Comparison of ENCODE assay signal across 30 cellular contexts in the genomic region with DNA sequence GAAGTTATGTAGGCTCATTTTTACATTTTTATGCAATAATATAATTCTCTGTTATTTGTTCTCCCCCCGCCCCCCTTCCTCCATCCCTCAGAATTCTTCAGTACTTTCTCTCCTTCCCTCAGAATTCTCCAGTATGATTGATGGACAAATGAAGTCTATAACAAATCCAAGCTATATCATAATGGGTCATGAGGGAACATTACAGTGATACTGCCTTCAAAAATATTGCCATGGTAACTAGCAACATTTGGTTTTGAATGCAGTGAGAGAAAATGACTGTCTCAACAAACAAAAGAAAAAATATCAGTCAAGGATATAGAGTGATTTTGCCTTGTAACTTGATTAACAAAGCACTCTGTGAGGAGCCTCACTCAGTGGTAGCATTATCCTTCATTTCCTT.
"Had no signal": no experiment of that assay in that cellular context is flagged by ENCODE, and none has a peak within 500 bp of the region (broad histone marks: within the 10 kb centered on the region; RNA-seq: fewer than 3 reads in every experiment).

No MANE protein-coding gene starts in this region.

- H3K4me3 Mint-ChIP-seq: activated CD4-positive, alpha-beta memory T cell treated with anti-CD3 and anti-CD28 coated beads, Interleukin-2, amount 10 ng/mL, durations not matched to agents 7 days and 5 days; activated CD4-positive, alpha-beta T cell treated with anti-CD3 and anti-CD28 coated beads for 36 hours; activated CD4-positive, alpha-beta T cell treated with anti-CD3 and anti-CD28 coated beads, Interleukin-2, amount 10 ng/mL, durations not matched to agents 24 days and 14 days; activated naive CD4-positive, alpha-beta T cell treated with anti-CD3 and anti-CD28 coated beads for 36 hours; activated naive CD4-positive, alpha-beta T cell treated with anti-CD3 and anti-CD28 coated beads, Interleukin-2, amount 50 U/mL, for 24 hours; activated naive CD8-positive, alpha-beta T cell treated with anti-CD3 and anti-CD28 coated beads for 36 hours; activated naive CD8-positive, alpha-beta T cell treated with anti-CD3 and anti-CD28 coated beads, Interleukin-2, amount 50 U/mL, for 24 hours; activated T-cell treated with anti-CD3 and anti-CD28 coated beads, Interleukin-2, amount 50 U/mL, for 4 hours; activated T-helper 1 cell treated with anti-CD3 and anti-CD28 coated beads, Interleukin-12 subunit alpha, Interleukin-12 subunit beta, Interleukin-2, Interleukin-4 antibody, amounts not matched to agents 30 ng/mL and 10 ng/mL and 1 ng/mL, durations not matched to agents 14 hours and 24 hours and 36 hours had no signal

- H3K36me3 Mint-ChIP-seq: activated naive CD4-positive, alpha-beta T cell treated with anti-CD3 and anti-CD28 coated beads, Interleukin-2, amount 50 U/mL, for 24 hours; activated naive CD8-positive, alpha-beta T cell treated with anti-CD3 and anti-CD28 coated beads for 36 hours had no signal

- H3K27me3 ChIP-seq: adrenal gland, body of pancreas, breast epithelium, cardiac muscle cell, colonic mucosa, esophagus muscularis mucosa, foreskin keratinocyte, gastroesophageal sphincter, heart right ventricle had no signal

- H3K9me3 Mint-ChIP-seq: activated CD4-positive, alpha-beta memory T cell treated with anti-CD3 and anti-CD28 coated beads, Interleukin-2, amount 10 ng/mL, durations not matched to agents 7 days and 5 days; activated CD4-positive, alpha-beta T cell treated with anti-CD3 and anti-CD28 coated beads, Interleukin-2, amount 10 ng/mL, durations not matched to agents 24 days and 14 days; activated naive CD4-positive, alpha-beta T cell treated with anti-CD3 and anti-CD28 coated beads for 36 hours; activated naive CD4-positive, alpha-beta T cell treated with anti-CD3 and anti-CD28 coated beads, Interleukin-2, amount 50 U/mL, for 24 hours; activated naive CD8-positive, alpha-beta T cell treated with anti-CD3 and anti-CD28 coated beads for 36 hours; activated naive CD8-positive, alpha-beta T cell treated with anti-CD3 and anti-CD28 coated beads, Interleukin-2, amount 50 U/mL, for 24 hours; activated T-cell treated with anti-CD3 and anti-CD28 coated beads, Interleukin-2, amount 50 U/mL, for 4 hours; activated T-helper 1 cell treated with anti-CD3 and anti-CD28 coated beads, Interleukin-12 subunit alpha, Interleukin-12 subunit beta, Interleukin-2, Interleukin-4 antibody, amounts not matched to agents 30 ng/mL and 10 ng/mL and 1 ng/mL, durations not matched to agents 14 hours and 24 hours and 36 hours; activated T-helper 2 cell treated with anti-CD3 and anti-CD28 coated beads, Interferon-gamma antibody, Interleukin-2, Interleukin-4, amounts not matched to agents 10 μg/mL and 5 μg/mL and 100 μg/mL, durations not matched to agents 14 hours and 24 hours and 36 hours had no signal

- DNase-seq: activated CD4-positive, alpha-beta memory T cell treated with anti-CD3 and anti-CD28 coated beads, Interleukin-2, amount 10 ng/mL, durations not matched to agents 7 days and 5 days; activated CD4-positive, alpha-beta T cell treated with anti-CD3 and anti-CD28 coated beads for 36 hours; activated CD4-positive, alpha-beta T cell treated with anti-CD3 and anti-CD28 coated beads, Interleukin-2, amount 10 ng/mL, durations not matched to agents 24 days and 14 days; activated CD4-positive, alpha-beta T cell treated with anti-CD3 and anti-CD28 coated beads, Interleukin-2, amount 50 U/mL, for 4 hours; activated CD4-positive, CD25-positive, alpha-beta regulatory T cell; activated CD4-positive, CD25-positive, alpha-beta regulatory T cell treated with anti-CD3 and anti-CD28 coated beads, Interleukin-2, amount 50 U/mL, for 72 hours; activated effector memory CD4-positive, alpha-beta T cell treated with anti-CD3 and anti-CD28 coated beads, Interleukin-2, amount 50 U/mL, for 16 hours; activated naive CD4-positive, alpha-beta T cell treated with anti-CD3 and anti-CD28 coated beads for 36 hours; activated naive CD8-positive, alpha-beta T cell treated with anti-CD3 and anti-CD28 coated beads for 36 hours; activated naive CD8-positive, alpha-beta T cell treated with anti-CD3 and anti-CD28 coated beads, Interleukin-2, amount 50 U/mL, for 24 hours; activated T-cell treated with anti-CD3 and anti-CD28 coated beads, Interleukin-2, amount 50 U/mL, for 4 hours; adrenal gland; amygdala; aorta; body of pancreas; central memory CD4-positive, alpha-beta T cell; cerebellar nuclear complex; colonic mucosa; effector CD8-positive, alpha-beta T cell; erythroblast; heart right ventricle; T-helper 2 cell had no signal

- H3K27me3 Mint-ChIP-seq: activated CD4-positive, alpha-beta memory T cell treated with anti-CD3 and anti-CD28 coated beads, Interleukin-2, amount 10 ng/mL, durations not matched to agents 7 days and 5 days; activated CD4-positive, alpha-beta T cell treated with anti-CD3 and anti-CD28 coated beads for 36 hours; activated naive CD8-positive, alpha-beta T cell treated with anti-CD3 and anti-CD28 coated beads for 36 hours; activated naive CD8-positive, alpha-beta T cell treated with anti-CD3 and anti-CD28 coated beads, Interleukin-2, amount 50 U/mL, for 24 hours had no signal

- H3K4me1 ChIP-seq: adrenal gland, body of pancreas, breast epithelium, colonic mucosa, esophagus muscularis mucosa, foreskin keratinocyte, gastroesophageal sphincter, heart right ventricle had no signal

- H3K4me1 Mint-ChIP-seq: activated CD4-positive, alpha-beta memory T cell treated with anti-CD3 and anti-CD28 coated beads, Interleukin-2, amount 10 ng/mL, durations not matched to agents 7 days and 5 days; activated CD4-positive, alpha-beta T cell treated with anti-CD3 and anti-CD28 coated beads for 36 hours; activated CD4-positive, alpha-beta T cell treated with anti-CD3 and anti-CD28 coated beads, Interleukin-2, amount 10 ng/mL, durations not matched to agents 24 days and 14 days; activated naive CD4-positive, alpha-beta T cell treated with anti-CD3 and anti-CD28 coated beads, Interleukin-2, amount 50 U/mL, for 24 hours; activated naive CD8-positive, alpha-beta T cell treated with anti-CD3 and anti-CD28 coated beads for 36 hours; activated naive CD8-positive, alpha-beta T cell treated with anti-CD3 and anti-CD28 coated beads, Interleukin-2, amount 50 U/mL, for 24 hours had no signal

- ATAC-seq: activated CD4-positive, alpha-beta T cell treated with anti-CD3 and anti-CD28 coated beads for 36 hours; activated naive CD8-positive, alpha-beta T cell treated with anti-CD3 and anti-CD28 coated beads, Interleukin-2, amount 50 U/mL, for 24 hours; activated T-cell treated with anti-CD3 and anti-CD28 coated beads, Interleukin-2, amount 50 U/mL, for 4 hours; body of pancreas; foreskin keratinocyte; gastroesophageal sphincter; heart right ventricle had no signal

- H3K4me3 ChIP-seq: adrenal gland, body of pancreas, breast epithelium, cardiac muscle cell, colonic mucosa, esophagus muscularis mucosa, gastroesophageal sphincter, heart right ventricle had no signal

- H3K27ac ChIP-seq: adrenal gland, body of pancreas, breast epithelium, cardiac muscle cell, colonic mucosa, esophagus muscularis mucosa, foreskin keratinocyte, gastroesophageal sphincter, heart right ventricle had no signal

- H3K9me3 ChIP-seq: adrenal gland, body of pancreas, colonic mucosa had no signal

- H3K27ac Mint-ChIP-seq: activated CD4-positive, alpha-beta memory T cell treated with anti-CD3 and anti-CD28 coated beads, Interleukin-2, amount 10 ng/mL, durations not matched to agents 7 days and 5 days; activated CD4-positive, alpha-beta T cell treated with anti-CD3 and anti-CD28 coated beads for 36 hours; activated CD4-positive, alpha-beta T cell treated with anti-CD3 and anti-CD28 coated beads, Interleukin-2, amount 10 ng/mL, durations not matched to agents 24 days and 14 days; activated naive CD4-positive, alpha-beta T cell treated with anti-CD3 and anti-CD28 coated beads for 36 hours; activated naive CD4-positive, alpha-beta T cell treated with anti-CD3 and anti-CD28 coated beads, Interleukin-2, amount 50 U/mL, for 24 hours; activated naive CD8-positive, alpha-beta T cell treated with anti-CD3 and anti-CD28 coated beads for 36 hours; activated naive CD8-positive, alpha-beta T cell treated with anti-CD3 and anti-CD28 coated beads, Interleukin-2, amount 50 U/mL, for 24 hours; activated T-helper 1 cell treated with anti-CD3 and anti-CD28 coated beads, Interleukin-12 subunit alpha, Interleukin-12 subunit beta, Interleukin-2, Interleukin-4 antibody, amounts not matched to agents 30 ng/mL and 10 ng/mL and 1 ng/mL, durations not matched to agents 14 hours and 24 hours and 36 hours; activated T-helper 2 cell treated with anti-CD3 and anti-CD28 coated beads, Interferon-gamma antibody, Interleukin-2, Interleukin-4, amounts not matched to agents 10 μg/mL and 5 μg/mL and 100 μg/mL, durations not matched to agents 14 hours and 24 hours and 36 hours had no signal

- H3K36me3 ChIP-seq: adrenal gland, breast epithelium, cardiac muscle cell, colonic mucosa, esophagus muscularis mucosa, gastroesophageal sphincter, heart right ventricle had no signal
